24 cellular contexts compared by ENCODE assay signal in the genomic region with DNA sequence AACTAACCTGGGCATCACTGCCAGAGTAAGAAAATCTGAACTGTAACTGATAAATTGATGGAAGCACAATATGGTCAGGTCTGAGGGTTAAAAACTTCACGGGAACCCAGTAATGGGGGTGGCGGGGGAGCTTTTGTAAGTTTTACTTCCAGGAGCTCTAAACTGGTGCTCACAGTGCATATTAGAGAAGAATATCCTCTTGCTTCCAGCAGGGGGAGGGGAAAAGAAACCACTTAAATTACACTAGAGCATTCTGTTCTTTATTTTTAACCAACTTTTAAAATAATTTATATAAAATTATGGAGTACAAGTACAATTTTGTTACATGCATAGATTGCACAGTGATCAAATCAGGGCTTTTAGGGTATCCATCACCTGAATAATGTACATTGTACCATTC. TPM values are rescaled to one million over a fixed set of nuclear protein-coding genes. Genes with fewer than 3 reads are reported as not detected.
DNase-seq lines count a peak whose midpoint lies in the region; ATAC-seq, FAIRE-seq and TF ChIP-seq lines count a peak whose summit lies in the region.
"Had no signal": no experiment of that assay in that cellular context is flagged by ENCODE, and none has a peak within 500 bp of the region (broad histone marks: within the 10 kb centered on the region; RNA-seq: fewer than 3 reads in every experiment).

No MANE protein-coding gene starts in this region.

- DNase-seq in AG09309 (ENCODE audit: low read depth) (no peak), IMR-90 (peak; percentile 0), H1 (ENCODE audit: low read depth in 1 of 2, low spot score in 2 of 2) (no peak), mesendoderm (peak; percentile 5), DMS153 treated with DMSO at 0.1 percent for 48 hours (lab: John Stamatoyannopoulos, UW; ENCODE audit: unreplicated experiment) (no peak), left colon (no peak)
- DNase-seq: activated B cell treated with CpG ODN at 0.5 μM for 24 hours; activated CD8-positive, alpha-beta T cell treated with anti-CD3 and anti-CD28 coated beads for 36 hours; activated gamma-delta T cell treated with Interleukin-2 at 50 U/mL for 16 hours; CD4-positive, CD25-positive, alpha-beta regulatory T cell; central memory CD4-positive, alpha-beta T cell; DMS153; heart left ventricle; NCI-H1105; NCI-H2029 treated with DMSO at 0.1 percent for 48 hours; retina had no signal

- H3K23me2 ChIP-seq in H1 (ENCODE audit: low read depth, low read length): no peaks in the 10 kb centered on the region

- H2BK12ac ChIP-seq in H1 (ENCODE audit: low read depth, low read length): no peak overlapping the region

- ATAC-seq in IMR-90 (ENCODE audit: low read depth): no peak
- no peak for ATAC-seq in HG03175 (IDR thresholded peaks at IDR 0.05; ENCODE audit: unreplicated experiment)
- no peak for ATAC-seq in GM18909 (IDR thresholded peaks at IDR 0.05; ENCODE audit: poor library complexity, unreplicated experiment)
- ATAC-seq in left colon: no peak
- ATAC-seq: A549; activated CD8-positive, alpha-beta T cell treated with anti-CD3 and anti-CD28 coated beads for 36 hours; GM12878; heart left ventricle had no signal

- no peak overlapping the region for H2AFZ ChIP-seq in IMR-90 (replicated peaks; ENCODE audit: low read length, poor library complexity)
- 0 out of 2 replicates have a peak overlapping the region, but pooled peaks have one; percentile 36 for H2AFZ ChIP-seq in H1 (ENCODE audit: low read length)

- no peak overlapping the region for H3K27ac ChIP-seq in IMR-90 (ENCODE audit: insufficient read depth, low read length)
- H3K27ac ChIP-seq in H1 (ENCODE audit: low read depth, low read length): no peak overlapping the region
- H3K27ac ChIP-seq in mesendoderm (ENCODE audit: low read depth, low read length): no peak overlapping the region
- H3K27ac ChIP-seq: A549, heart left ventricle, SK-N-MC had no signal

- no peak overlapping the region for H2AK9ac ChIP-seq in IMR-90 (replicated peaks; ENCODE audit: low read depth, low read length, poor library complexity)

- no TSS peak for BruUV-seq in IMR-90 (replicated peaks; lab: Mats Ljungman, UMichigan)

- no peak for TF ChIP-seq EP300 in H1 (IDR thresholded peaks at IDR 0.05; ENCODE audit: borderline replicate concordance in 1 of 2, low read depth in 2 of 2, low read length in 2 of 2)

- dilution Hi-C loops in IMR-90 (cut with HindIII; ENCODE audit: low sequenced_read_pairs, unreplicated experiment): no loop called here

- H2AK5ac ChIP-seq in IMR-90 (ENCODE audit: low read depth, low read length) (no peak overlapping the region), H1 (ENCODE audit: low read depth, low read length) (no peak overlapping the region), mesendoderm (ENCODE audit: low read length) (no peak overlapping the region)

- WGBS in IMR-90 (ENCODE audit: extremely low coverage in 2 of 2, insufficient read length in 1 of 2), 2 experiments: no CpG with 5 or more reads among the region's 2 CpGs
- 82% methylated on average over 2 of the region's 2 CpGs; no CpG with 5 or more reads in 1 of the 2 experiments for WGBS in H1 (ENCODE audit: extremely low coverage in 1 of 2, insufficient coverage in 1 of 2, insufficient read length in 1 of 2, insufficient replicate concordance in 2 of 2, low coverage in 1 of 2, low lambda C conversion rate in 2 of 2, missing lambda C conversion rate in 1 of 2), 2 experiments
- no CpG with 5 or more reads among the region's 2 CpGs for WGBS in mesendoderm (ENCODE audit: extremely low coverage, insufficient coverage, low lambda C conversion rate)

- H3K4me1 ChIP-seq in IMR-90 (ENCODE audit: control insufficient read depth, insufficient read depth, low read length) (no peaks in the 10 kb centered on the region), H1 (replicated peaks in 1 of 4; ENCODE audit: control insufficient read depth in 3 of 4, insufficient read depth in 4 of 4, low read length in 3 of 4) (no peaks in the 10 kb centered on the region), mesendoderm (ENCODE audit: control insufficient read depth, low read depth, low read length) (no peaks in the 10 kb centered on the region)
- H3K4me1 ChIP-seq: A549, heart left ventricle had no signal

- H4K20me1 ChIP-seq in IMR-90 (ENCODE audit: insufficient read depth, low read length): no peaks in the 10 kb centered on the region
- H4K20me1 ChIP-seq in H1 (replicated peaks in 1 of 2; ENCODE audit: control insufficient read depth in 1 of 2, insufficient read depth in 2 of 2, low read length in 2 of 2): no peaks in the 10 kb centered on the region

- H3K4me2 ChIP-seq in IMR-90 (ENCODE audit: low read depth, low read length) (no peak overlapping the region), H1 (ENCODE audit: insufficient read depth in 1 of 2, low read depth in 2 of 2, low read length in 2 of 2) (no peak overlapping the region), mesendoderm (ENCODE audit: low read length) (no peak overlapping the region)
- H3K4me2 ChIP-seq: A549 had no signal

- no peak for TF ChIP-seq RAD21 in IMR-90 (IDR thresholded peaks at IDR 0.05; ENCODE audit: low read length)
- no peak for TF ChIP-seq RAD21 in H1 (IDR thresholded peaks at IDR 0.05 in 1 of 2, conservative IDR thresholded peaks at IDR 0.05 in 1 of 2; ENCODE audit: low read depth in 2 of 2, low read length in 2 of 2)

- no peak overlapping the region for H4K8ac ChIP-seq in IMR-90 (ENCODE audit: low read depth in 2 of 2, low read length in 2 of 2)
- no peak overlapping the region for H4K8ac ChIP-seq in H1 (ENCODE audit: extremely low read depth, insufficient read depth, low read length)
- no peak overlapping the region for H4K8ac ChIP-seq in mesendoderm (ENCODE audit: low read depth, low read length)

- H3K14ac ChIP-seq in IMR-90 (replicated peaks; ENCODE audit: low read depth, low read length): no peak overlapping the region
- no peak overlapping the region for H3K14ac ChIP-seq in H1 (ENCODE audit: insufficient read length)

- CTCF ChIA-PET in IMR-90 (lab: Yijun Ruan, JAX): interaction anchor here (0.7 to 1.0 kb wide), 3 partner anchors 18 to 621 kb away, joined by 3 to 4 read pairs (median 4); no protein-coding TSS in a partner anchor
- CTCF ChIA-PET in H1 (lab: Charles Lee; ENCODE audit: partially characterized antibody): interaction anchor here (0.7 to 2.5 kb wide), 9 partner anchors 11 to 242 kb away, joined by 3 to 10 read pairs (median 3); no protein-coding TSS in a partner anchor

- H3K56ac ChIP-seq in IMR-90 (ENCODE audit: extremely low read depth, insufficient read depth, low read length) (no peak overlapping the region), H1 (replicated peaks; ENCODE audit: insufficient read length, low read depth, low read length) (no peak overlapping the region), mesendoderm (ENCODE audit: low read length) (no peak overlapping the region)

- no peak overlapping the region for H4K91ac ChIP-seq in IMR-90 (ENCODE audit: insufficient read depth, low read depth, low read length)
- H4K91ac ChIP-seq in H1 (replicated peaks; ENCODE audit: insufficient read length, low read length): no peak overlapping the region

- H2BK5ac ChIP-seq in IMR-90 (ENCODE audit: low read depth, low read length, poor library complexity, severe bottlenecking) (no peak overlapping the region), H1 (ENCODE audit: low read depth, low read length) (no peak overlapping the region), mesendoderm (ENCODE audit: low read length) (no peak overlapping the region)

- intact Hi-C loops in IMR-90 (cut with micrococcal nuclease): loop anchor here (1.0 kb wide), 1 partner anchor 242 kb away; no protein-coding TSS in a partner anchor
- intact Hi-C loops in left colon (cut with DNase I, micrococcal nuclease): no loop called here

- H3K27me3 ChIP-seq in IMR-90 (ENCODE audit: control insufficient read depth, insufficient read depth, low read length) (no peaks in the 10 kb centered on the region), H1 (replicated peaks in 1 of 4; ENCODE audit: control insufficient read depth in 3 of 4, extremely low read depth in 1 of 4, insufficient read depth in 3 of 4, low read length in 3 of 4) (no peaks in the 10 kb centered on the region), mesendoderm (ENCODE audit: insufficient read depth, low read length, poor library complexity) (no peaks in the 10 kb centered on the region)
- H3K27me3 ChIP-seq: heart left ventricle had no signal

- H3K23ac ChIP-seq in IMR-90 (ENCODE audit: low read depth, low read length) (no peak overlapping the region), H1 (ENCODE audit: insufficient read length) (no peak overlapping the region), mesendoderm (ENCODE audit: low read length) (no peak overlapping the region)

- no peak overlapping the region for H2BK20ac ChIP-seq in IMR-90 (ENCODE audit: low read depth, low read length)
- no peak overlapping the region for H2BK20ac ChIP-seq in H1 (ENCODE audit: low read length)

- H3K18ac ChIP-seq in IMR-90 (ENCODE audit: low read depth, low read length) (no peak overlapping the region), H1 (ENCODE audit: extremely low read depth, low read length) (no peak overlapping the region), mesendoderm (ENCODE audit: low read length) (no peak overlapping the region)

- no peak overlapping the region for H3K9ac ChIP-seq in IMR-90 (ENCODE audit: low read depth, low read length)
- H3K9ac ChIP-seq in H1 (replicated peaks in 1 of 4; ENCODE audit: extremely low read depth in 1 of 4, low read depth in 3 of 4, low read length in 3 of 4): no peak overlapping the region
- H3K9ac ChIP-seq in mesendoderm (ENCODE audit: low read length): no peak overlapping the region

- peaks cover 2% of the 10 kb centered on the region; the same call in 1 of the 2 replicates for H3K9me3 ChIP-seq in IMR-90 (ENCODE audit: control insufficient read depth, insufficient read depth, low read length)
- no peaks in the 10 kb centered on the region for H3K9me3 ChIP-seq in H1 (ENCODE audit: insufficient read depth in 2 of 2, low read depth in 1 of 2, low read length in 1 of 2)
- H3K9me3 ChIP-seq: A549 had no signal

- in situ Hi-C loops in IMR-90 (cut with MboI; ENCODE audit: low sequenced_read_pairs): no loop called here

- H3K4me3 ChIP-seq in AG09309 (ENCODE audit: control insufficient read depth, low read depth, low read length): no peak overlapping the region
- H3K4me3 ChIP-seq in IMR-90 (ENCODE audit: insufficient read depth, low read depth, low read length): no peak overlapping the region
- no peak overlapping the region for H3K4me3 ChIP-seq in H1 (ENCODE audit: extremely low read depth in 1 of 4, insufficient read depth in 2 of 4, low read depth in 3 of 4, low read length in 4 of 4)
- no peak overlapping the region for H3K4me3 ChIP-seq in mesendoderm (ENCODE audit: low read length)
- H3K4me3 ChIP-seq: A549, GM12878, heart left ventricle, SK-N-MC had no signal

- H3K79me2 ChIP-seq in H1 (ENCODE audit: control insufficient read depth in 1 of 2, insufficient read depth in 2 of 2, low read length in 2 of 2) (no peaks in the 10 kb centered on the region), mesendoderm (ENCODE audit: control insufficient read depth, insufficient read depth, low read length) (no peaks in the 10 kb centered on the region)

- H2BK120ac ChIP-seq in IMR-90 (ENCODE audit: low read depth, low read length): no peak overlapping the region
- H2BK120ac ChIP-seq in H1 (replicated peaks; ENCODE audit: low read depth, low read length): no peak overlapping the region
- H2BK120ac ChIP-seq in mesendoderm (ENCODE audit: low read depth, low read length): no peak overlapping the region

- no peak for FAIRE-seq in H1 (lab: Jason Lieb, UNC)
- FAIRE-seq: A549, GM12878, GM19239, H54, urothelium cell line had no signal

- H3K36me3 ChIP-seq in IMR-90 (ENCODE audit: control insufficient read depth, insufficient read depth, low read length): no peaks in the 10 kb centered on the region
- H3K36me3 ChIP-seq in H1 (ENCODE audit: control insufficient read depth in 2 of 4, insufficient read depth in 4 of 4, low read length in 3 of 4): no peaks in the 10 kb centered on the region
- H3K36me3 ChIP-seq in mesendoderm (ENCODE audit: control insufficient read depth, insufficient read depth, low read length): no peaks in the 10 kb centered on the region
- H3K36me3 ChIP-seq: heart left ventricle had no signal

- no peak overlapping the region for H3K4ac ChIP-seq in IMR-90 (ENCODE audit: low read depth, low read length)
- peak overlapping the region; percentile 77 for H3K4ac ChIP-seq in H1 (replicated peaks; ENCODE audit: insufficient read length, low read depth, low read length)
- no peak overlapping the region for H3K4ac ChIP-seq in mesendoderm (ENCODE audit: low read depth, low read length)

- TF ChIP-seq POLR2A in IMR-90 (IDR thresholded peaks at IDR 0.05; ENCODE audit: low read depth, low read length) (no peak), H1 (IDR thresholded peaks at IDR 0.05; ENCODE audit: control extremely low read depth in 1 of 2, low read depth in 2 of 2, low read length in 2 of 2) (no peak)

- no peak overlapping the region for H4K5ac ChIP-seq in IMR-90 (ENCODE audit: low read depth, low read length)
- H4K5ac ChIP-seq in H1 (ENCODE audit: insufficient read length, low read depth, low read length): no peak overlapping the region
- H4K5ac ChIP-seq in mesendoderm (ENCODE audit: low read length): no peak overlapping the region

- TF ChIP-seq CTCF in AG09309 (IDR thresholded peaks at IDR 0.05; ENCODE audit: control insufficient read depth, insufficient read depth, low read depth, low read length, missing control alignments) (peak; percentile 21), IMR-90 (conservative IDR thresholded peaks at IDR 0.05; ENCODE audit: low read depth, low read length) (0 out of 2 replicates have a peak, but pooled peaks have one; percentile 10), H1 (IDR thresholded peaks at IDR 0.05; ENCODE audit: control extremely low read depth in 1 of 3, insufficient read depth in 1 of 3, low read depth in 1 of 3, low read length in 3 of 3) (peak in 1 of 3 experiments; percentile 6; a peak in 1 of 4 replicates)

- H3K79me1 ChIP-seq in IMR-90 (ENCODE audit: low read depth in 1 of 2, low read length in 2 of 2) (no peaks in the 10 kb centered on the region), H1 (ENCODE audit: low read depth, low read length) (no peaks in the 10 kb centered on the region), mesendoderm (ENCODE audit: low read length) (no peaks in the 10 kb centered on the region)

- H2BK15ac ChIP-seq in IMR-90 (ENCODE audit: low read depth, low read length): no peak overlapping the region
- H2BK15ac ChIP-seq in H1 (ENCODE audit: low read length): no peak overlapping the region
- no peak overlapping the region for H2BK15ac ChIP-seq in mesendoderm (replicated peaks; ENCODE audit: low read depth)

- no peaks in the 10 kb centered on the region for H3K9me1 ChIP-seq in IMR-90 (ENCODE audit: insufficient read depth, low read length)

- POLR2A ChIA-PET in IMR-90 (lab: Charles Lee; ENCODE audit: unreplicated experiment): no interaction called here
- POLR2A ChIA-PET in H1 (lab: Charles Lee; ENCODE audit: partially characterized antibody): no interaction called here

RNA-seq across cellular contexts. Expression of a gene that starts 33.7 kb away (rescaled TPM):
- total RNA-seq in IMR-90 (2012; rRNA removed) (0.54 and 0.83 TPM in 2 replicates), left colon (1 to 10 TPM in 1 of 2 donors, under 1 TPM in 1; 0.89 to 1.1 TPM)
- polyA plus RNA-seq in IMR-90 (2012; rRNA removed) (0.19 and 0.53 TPM in 2 replicates), H1 (2011; rRNA removed) (1.4 TPM in 2 replicates)
- 0.07 and 0.09 TPM in 2 replicates for polyA plus RNA-seq in IMR-90 (2012; cell fraction: cytosol; rRNA removed)
- 0.29 and 1.2 TPM in 2 replicates for polyA plus RNA-seq in IMR-90 (2012; cell fraction: nucleus; rRNA removed; ENCODE audit: low replicate concordance)
- 3.3 and 3.4 TPM in 2 replicates for total RNA-seq in H1 (2021; fragmentation: NEBNext Ultra II Directional; extraction: Animal tissue kit (Norgen Biotek cat#: 25700))
- 2.6 TPM for polyA plus RNA-seq in H1 (2011; cell fraction: cytosol; rRNA removed)
- polyA plus RNA-seq in H1 (2011; cell fraction: nucleus; rRNA removed): 3.8 TPM
- 1.8 to 3.4 TPM (median 2.5 TPM) in 4 replicates for polyA plus RNA-seq in H1 (2012, experiment 1 of 2)
- 0.35 TPM for polyA plus RNA-seq in H1 (2012, experiment 2 of 2)
- polyA plus RNA-seq in H1 (2013, experiment 1 of 2): 2.3 TPM
- 1.8 TPM for polyA plus RNA-seq in H1 (2013, experiment 2 of 2)
- 2.9 and 10.0 TPM in 2 replicates for polyA minus RNA-seq in H1 (2011; rRNA and poly(A)+ RNA removed)
- polyA minus RNA-seq in H1 (2011; cell fraction: cytosol; rRNA and poly(A)+ RNA removed): 1.6 TPM
- 7.5 TPM for polyA minus RNA-seq in H1 (2011; cell fraction: nucleus; rRNA and poly(A)+ RNA removed)
- polyA plus RNA-seq in mesendoderm (2013, experiment 1 of 2): 0.81 TPM
- polyA plus RNA-seq in mesendoderm (2013, experiment 2 of 2): 0.94 TPM

Comparison
In these comparisons a context has a peak if more than half of its experiments do, and no peak if none do; other contexts are left out.
1. DNase-seq: peak in IMR-90 (single experiment) and mesendoderm (single experiment); none in AG09309 (single experiment), H1 (0 of 2), DMS153 treated with DMSO at 0.1 percent for 48 hours (single experiment) and left colon (0 of 2).